ENCODE assay signal across 11 cellular contexts in the genomic region with DNA sequence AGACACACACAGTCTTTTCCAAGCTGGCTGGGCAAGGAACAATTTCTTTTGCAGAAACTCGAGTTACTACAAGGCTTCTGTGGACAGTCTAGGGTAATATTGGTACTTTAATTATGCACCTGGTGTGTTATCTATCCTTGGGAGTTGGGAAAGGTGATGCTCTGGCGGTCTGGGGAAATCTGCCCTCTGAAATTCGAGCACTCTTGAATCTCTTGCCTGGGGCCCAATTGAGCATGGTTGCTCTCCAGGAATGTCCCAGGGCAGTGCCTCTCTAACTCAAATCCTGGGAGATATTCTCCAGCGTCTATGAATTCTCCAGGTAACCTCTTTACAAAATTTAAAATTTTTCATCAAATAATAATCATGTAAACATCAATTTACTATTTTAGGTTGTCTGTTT.
"Had no signal": no experiment of that assay in that cellular context is flagged by ENCODE, and none has a peak within 500 bp of the region (broad histone marks: within the 10 kb centered on the region; RNA-seq: fewer than 3 reads in every experiment).

No MANE protein-coding gene starts in this region.

- DNase-seq: activated CD4-positive, alpha-beta T cell treated with anti-CD3 and anti-CD28 coated beads for 1 hour; activated CD4-positive, alpha-beta T cell treated with anti-CD3 and anti-CD28 coated beads, Interleukin-2, amount 50 U/mL, for 4 hours; cerebellar nuclear complex; effector memory CD4-positive, alpha-beta T cell; foreskin melanocyte; head of caudate nucleus; left ventricle myocardium superior; psoas muscle; trophoblast cell had no signal

- ATAC-seq: left ventricle myocardium superior, psoas muscle had no signal

- H3K27ac ChIP-seq: ascending aorta, breast epithelium, psoas muscle had no signal

- H3K36me3 ChIP-seq: ascending aorta, breast epithelium had no signal

- H3K4me3 ChIP-seq: ascending aorta, psoas muscle had no signal

- H3K4me1 ChIP-seq: ascending aorta, breast epithelium, psoas muscle had no signal

- H3K9me3 ChIP-seq: ascending aorta, psoas muscle had no signal

- H3K27me3 ChIP-seq: ascending aorta had no signal
